ENCODE assay signal across 16 cellular contexts in the genomic region with DNA sequence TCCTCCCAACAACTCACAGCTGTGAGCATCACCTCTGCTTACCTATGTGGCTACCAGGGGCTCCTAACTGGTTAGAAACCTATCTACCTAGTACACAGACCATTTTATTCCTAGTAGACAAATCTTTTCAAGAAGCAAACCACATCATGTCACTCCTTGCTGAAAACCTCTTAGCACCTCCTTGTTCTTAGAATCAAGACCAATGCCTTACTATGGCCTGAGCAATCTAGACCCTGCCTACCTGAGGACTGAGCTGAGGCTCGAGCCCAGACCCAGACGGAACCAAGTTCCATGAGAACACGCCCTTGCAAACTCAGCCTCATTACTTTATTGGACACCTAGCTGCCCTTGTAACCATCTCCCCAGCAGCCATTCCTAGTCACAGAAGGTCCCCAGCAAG. TPM values are rescaled to one million over a fixed set of nuclear protein-coding genes. Genes with fewer than 3 reads are reported as not detected.
DNase-seq lines count a peak whose midpoint lies in the region; ATAC-seq and TF ChIP-seq lines count a peak whose summit lies in the region.
"Had no signal": no experiment of that assay in that cellular context is flagged by ENCODE, and none has a peak within 500 bp of the region (broad histone marks: within the 10 kb centered on the region; RNA-seq: fewer than 3 reads in every experiment).

No MANE protein-coding gene starts in this region.

- H3K4me1 ChIP-seq in mucosa of rectum (ENCODE audit: control insufficient read depth in 2 of 2, insufficient read depth in 2 of 2, low read length in 2 of 2) (peaks cover 9 to 38% of the 10 kb centered on the region in 2 donors), thoracic aorta (ENCODE audit: control insufficient read depth in 1 of 2, low read depth in 2 of 2) (peaks cover 41 to 92% of the 10 kb centered on the region in 2 donors)

- ATAC-seq in thoracic aorta (ENCODE audit: insufficient number of reproducible peaks, low FRiP score, low read depth) = no peak
- no peak for ATAC-seq in GM19467 (IDR thresholded peaks at IDR 0.05; ENCODE audit: unreplicated experiment)
- ATAC-seq: SK-N-SH treated with all-trans-retinoic acid at 6 μM for 48 hours had no signal

- in situ Hi-C loops in brain microvascular endothelial cell (cut with HindIII; ENCODE audit: low pct_ligation_motif_present, low sequenced_read_pairs) = no loop called here

- H3K4me3 ChIP-seq in brain microvascular endothelial cell (ENCODE audit: low read depth, low read length) (no peak overlapping the region), mucosa of rectum (ENCODE audit: low read length in 2 of 2) (no peak overlapping the region), thoracic aorta (no peak overlapping the region)
- H3K4me3 ChIP-seq: BLaER1, K562 had no signal

- POLR2A ChIA-PET in RWPE1 (lab: Yijun Ruan, JAX; ENCODE audit: low non-redundant PET) = no interaction called here

- H3K9me3 ChIP-seq in mucosa of rectum (ENCODE audit: control insufficient read depth in 2 of 2, low read length in 2 of 2) (no peaks in the 10 kb centered on the region), thoracic aorta (no peaks in the 10 kb centered on the region)
- H3K9me3 ChIP-seq: BLaER1, neutrophil had no signal

- peak overlapping the region; percentile 79; the same call in 1 of the 2 replicates for H3K27ac ChIP-seq in RWPE1
- H3K27ac ChIP-seq in brain microvascular endothelial cell = peak overlapping the region; percentile 74
- H3K27ac ChIP-seq in mucosa of rectum (ENCODE audit: low read depth in 2 of 2, low read length in 2 of 2) = peak overlapping the region; percentile 61
- peak overlapping the region; percentile 95 to 97 for H3K27ac ChIP-seq in thoracic aorta
- H3K27ac ChIP-seq: BLaER1, neutrophil, VCaP had no signal

- H3K9ac ChIP-seq in mucosa of rectum (ENCODE audit: low read depth in 1 of 2, low read length in 2 of 2) = no peak overlapping the region
- H3K9ac ChIP-seq: BLaER1 had no signal

- H3K27me3 ChIP-seq in brain microvascular endothelial cell (replicated peaks) (no peaks in the 10 kb centered on the region), mucosa of rectum (ENCODE audit: control insufficient read depth in 2 of 2, insufficient read depth in 2 of 2, low read length in 2 of 2) (no peaks in the 10 kb centered on the region), thoracic aorta (replicated peaks; ENCODE audit: insufficient read depth) (no peaks in the 10 kb centered on the region)

- CTCF ChIA-PET in RWPE1 (lab: Yijun Ruan, JAX) = no interaction called here

- no peak for TF ChIP-seq CTCF in RWPE1 (conservative IDR thresholded peaks at IDR 0.05; ENCODE audit: low read depth)
- TF ChIP-seq CTCF in brain microvascular endothelial cell (IDR thresholded peaks at IDR 0.05; ENCODE audit: low read depth, low read length, missing control alignments) = no peak
- no peak for TF ChIP-seq CTCF in thoracic aorta (IDR thresholded peaks at IDR 0.05)

- no peak for DNase-seq in RWPE1 (ENCODE audit: low spot score)
- no peak for DNase-seq in brain microvascular endothelial cell
- no peak for DNase-seq in thoracic aorta (ENCODE audit: low spot score)
- no peak for DNase-seq in NCI-H146 (lab: John Stamatoyannopoulos, UW)
- DNase-seq in NCI-H226 = no peak
- DNase-seq: activated naive CD8-positive, alpha-beta T cell treated with anti-CD3 and anti-CD28 coated beads for 36 hours; DND-41; NCI-H1092 had no signal

- H3K36me3 ChIP-seq in brain microvascular endothelial cell (replicated peaks) (no peaks in the 10 kb centered on the region), mucosa of rectum (ENCODE audit: control insufficient read depth in 2 of 2, insufficient read depth in 2 of 2, low read length in 2 of 2) (no peaks in the 10 kb centered on the region), thoracic aorta (no peaks in the 10 kb centered on the region)
- H3K36me3 ChIP-seq: BLaER1, neutrophil had no signal

RNA-seq across cellular contexts. Expression of a gene that starts 32.6 kb away (rescaled TPM):
- 10 to 100 TPM; 56.6 to 73.8 TPM for total RNA-seq in thoracic aorta
- total RNA-seq: activated naive CD8-positive, alpha-beta T cell treated with anti-CD3 and anti-CD28 coated beads for 36 hours; OCI-LY7 had no signal
